15 cellular contexts compared by ENCODE assay signal in genomic region chr9:7500521-7500920, GRCh38.
DNase-seq lines count a peak whose midpoint lies in the region; TF ChIP-seq lines count a peak whose summit lies in the region.
"Had no signal": no experiment of that assay in that cellular context is flagged by ENCODE, and none has a peak within 500 bp of the region (broad histone marks: within the 10 kb centered on the region; RNA-seq: fewer than 3 reads in every experiment).

No MANE protein-coding gene starts in this region.

- TF ChIP-seq POLR2A in lower leg skin (IDR thresholded peaks at IDR 0.05) = no peak

- WGBS in lower leg skin, 2 donors = 44 to 58% methylated on average over 2 of the region's 2 CpGs

- intact Hi-C loops in lower leg skin (cut with DNase I; ENCODE audit: low total_unique reads) = no loop called here

- peak; percentile 7 for DNase-seq in DMS153 (lab: John Stamatoyannopoulos, UW)
- DNase-seq in DMS153 treated with DMSO at 0.1 percent for 48 hours (lab: John Stamatoyannopoulos, UW; ENCODE audit: unreplicated experiment) = no peak
- peak; percentile 39 for DNase-seq in NCI-H748 (lab: John Stamatoyannopoulos, UW; ENCODE audit: unreplicated experiment)
- no peak for DNase-seq in NCI-H748 treated with DMSO at 0.1 percent for 48 hours (lab: John Stamatoyannopoulos, UW)
- DNase-seq in NCI-H345 (lab: John Stamatoyannopoulos, UW) = peak; percentile 81
- DNase-seq in cerebellum (ENCODE audit: low spot score) = peak; percentile 62
- no peak for DNase-seq in lower leg skin (ENCODE audit: low spot score in 2 of 2)
- no peak for DNase-seq in SKM-1 (lab: John Stamatoyannopoulos, UW; ENCODE audit: unreplicated experiment)
- DNase-seq: HFFc6, KG1, MV-4-11, NCI-H187, NCI-H82, PC-9, T1000 had no signal

- H3K4me3 ChIP-seq in lower leg skin (ENCODE audit: low read depth, poor library complexity, severe bottlenecking) = no peak overlapping the region
- H3K4me3 ChIP-seq: PC-9 had no signal

- no peak for TF ChIP-seq CTCF in lower leg skin (IDR thresholded peaks at IDR 0.05)

Comparison
In these comparisons a context has a peak if more than half of its experiments do, and no peak if none do; other contexts are left out.
1. DNase-seq: peak in DMS153 (single experiment), NCI-H748 (single experiment), NCI-H345 (single experiment) and cerebellum (single experiment); none in DMS153 treated with DMSO at 0.1 percent for 48 hours (single experiment), NCI-H748 treated with DMSO at 0.1 percent for 48 hours (single experiment), lower leg skin (0 of 2) and SKM-1 (single experiment).